ENCODE assay signal across 21 cellular contexts in the genomic region with DNA sequence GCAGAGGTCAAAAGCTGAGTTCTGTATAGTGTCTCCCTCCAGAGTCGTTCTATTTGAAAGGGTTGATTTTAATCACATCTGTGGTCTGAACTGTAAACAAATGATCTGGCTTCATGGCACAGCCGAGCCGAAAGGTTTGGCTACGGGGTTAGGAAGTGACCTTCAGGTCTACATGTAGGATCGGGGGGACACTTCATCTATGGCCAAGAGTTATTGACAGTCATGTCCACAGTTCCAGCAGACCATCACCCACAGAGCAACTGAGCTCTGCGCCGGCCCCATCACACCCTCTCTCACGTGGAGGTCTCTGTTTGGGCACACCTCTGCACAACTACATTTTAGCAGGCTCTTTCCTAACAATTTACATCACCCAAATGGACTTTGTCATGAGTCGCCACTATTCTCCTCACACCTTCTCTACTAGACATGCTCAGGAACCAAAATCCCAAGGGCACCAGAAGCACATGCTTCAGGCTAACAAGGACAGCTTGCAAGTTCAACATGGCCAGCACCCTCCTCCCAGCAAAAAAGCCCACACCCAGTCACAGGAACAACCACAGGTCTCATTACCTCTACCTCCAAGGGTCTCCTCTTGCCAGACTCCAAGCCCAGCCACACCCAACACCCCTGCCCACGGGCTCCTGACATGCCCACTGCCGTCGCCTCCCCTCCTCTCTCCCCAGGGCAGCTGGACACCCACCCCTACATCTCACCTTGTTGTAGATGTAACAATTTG. TPM values are rescaled to one million over a fixed set of nuclear protein-coding genes. Genes with fewer than 3 reads are reported as not detected.
A peak's percentile ranks its signal among the peaks of the same experiment; 100 is the strongest.
DNase-seq lines count a peak whose midpoint lies in the region; ATAC-seq, FAIRE-seq and TF ChIP-seq lines count a peak whose summit lies in the region.
"Had no signal": no experiment of that assay in that cellular context is flagged by ENCODE, and none has a peak within 500 bp of the region (broad histone marks: within the 10 kb centered on the region; RNA-seq: fewer than 3 reads in every experiment).

No MANE protein-coding gene starts in this region.

- ATAC-seq in CD4-positive, CD25-positive, alpha-beta regulatory T cell (ENCODE audit: low read depth in 2 of 2): no peak
- ATAC-seq in HG02763 (IDR thresholded peaks at IDR 0.05; ENCODE audit: unreplicated experiment): no peak

- H3K79me2 ChIP-seq in H9 (ENCODE audit: insufficient read depth, low read length): peaks cover 26% of the 10 kb centered on the region; the same call in 1 of the 2 replicates
- peaks cover 96% of the 10 kb centered on the region for H3K79me2 ChIP-seq in Karpas-422 (ENCODE audit: low read length)

- no peak overlapping the region for H3K4ac ChIP-seq in H9 (ENCODE audit: low read depth, low read length)

- H3K9me3 ChIP-seq in CD4-positive, CD25-positive, alpha-beta regulatory T cell (ENCODE audit: control insufficient read depth in 2 of 2, low read length in 2 of 2): no peaks in the 10 kb centered on the region
- H3K9me3 ChIP-seq in H9 (ENCODE audit: control insufficient read depth, low read depth, low read length): no peaks in the 10 kb centered on the region
- H3K9me3 ChIP-seq in muscle layer of colon (ENCODE audit: low read length): no peaks in the 10 kb centered on the region
- H3K9me3 ChIP-seq in Karpas-422 (ENCODE audit: low read length): no peaks in the 10 kb centered on the region
- no peaks in the 10 kb centered on the region for H3K9me3 ChIP-seq in small intestine (ENCODE audit: control insufficient read depth, low read depth)
- H3K9me3 ChIP-seq in BE2C: no peaks in the 10 kb centered on the region
- H3K9me3 ChIP-seq: pancreas, stomach had no signal

- no peak overlapping the region for H2BK15ac ChIP-seq in H9 (ENCODE audit: low read depth, low read length)

- H3K36me3 Mint-ChIP-seq in CD4-positive, CD25-positive, alpha-beta regulatory T cell: peaks cover 61% of the 10 kb centered on the region
- peaks cover 60 to 95% (median 92%) of the 10 kb centered on the region in 3 experiments; a peak in 6 of 7 replicates for H3K36me3 Mint-ChIP-seq in H9 (ENCODE audit: insufficient read depth in 1 of 3, low read depth in 3 of 3)
- H3K36me3 Mint-ChIP-seq in brain: peaks cover 83% of the 10 kb centered on the region

- no peak for FAIRE-seq in small intestine (lab: Jason Lieb, UNC)
- FAIRE-seq: frontal cortex, pancreas had no signal

- no peak overlapping the region for H4K5ac ChIP-seq in H9 (ENCODE audit: insufficient read length, low read depth, low read length)

- no peak overlapping the region for H3K14ac ChIP-seq in H9 (ENCODE audit: insufficient read depth, low read length)

- peaks cover 3% of the 10 kb centered on the region for H3K4me1 ChIP-seq in CD4-positive, CD25-positive, alpha-beta regulatory T cell (ENCODE audit: control insufficient read depth, insufficient read depth, low read length, poor library complexity, severe bottlenecking)
- H3K4me1 ChIP-seq in H9 (ENCODE audit: insufficient read depth, low read length) (no peaks in the 10 kb centered on the region), muscle layer of colon (ENCODE audit: insufficient read depth, low read length) (peaks cover 63% of the 10 kb centered on the region), Karpas-422 (ENCODE audit: low read length) (no peaks in the 10 kb centered on the region), small intestine (ENCODE audit: control insufficient read depth in 2 of 2, insufficient read depth in 1 of 2, low read depth in 1 of 2, low read length in 1 of 2) (no peaks in the 10 kb centered on the region), BE2C (peaks cover 5% of the 10 kb centered on the region)

- no peak overlapping the region for H3T11ph ChIP-seq in H9 (ENCODE audit: low read length)

- no peak overlapping the region for H2BK5ac ChIP-seq in H9 (ENCODE audit: insufficient read length, low read length)

- H3K18ac ChIP-seq in H9 (ENCODE audit: insufficient read length, low read depth, low read length): no peak overlapping the region

- peaks cover 0 to 1% (median 0%) of the 10 kb centered on the region in 7 donors for H3K9me3 Mint-ChIP-seq in CD4-positive, CD25-positive, alpha-beta regulatory T cell
- H3K9me3 Mint-ChIP-seq in H9 (no peaks in the 10 kb centered on the region), brain (no peaks in the 10 kb centered on the region)
- H3K9me3 Mint-ChIP-seq: activated naive CD4-positive, alpha-beta T cell treated with anti-CD3 and anti-CD28 coated beads for 36 hours had no signal

- peak overlapping the region in 1 of 4 donors; percentile 7 for H3K4me3 Mint-ChIP-seq in CD4-positive, CD25-positive, alpha-beta regulatory T cell
- H3K4me3 Mint-ChIP-seq in H9 (no peak overlapping the region), brain (no peak overlapping the region)
- H3K4me3 Mint-ChIP-seq: activated naive CD4-positive, alpha-beta T cell treated with anti-CD3 and anti-CD28 coated beads for 36 hours had no signal

- no peak for DNase-seq in CD4-positive, CD25-positive, alpha-beta regulatory T cell
- DNase-seq in H9 (no peak), Karpas-422 (no peak), small intestine (no peak), BE2C (no peak)
- DNase-seq: activated naive CD4-positive, alpha-beta T cell treated with anti-CD3 and anti-CD28 coated beads for 36 hours; central memory CD4-positive, alpha-beta T cell; DMS79 treated with DMSO at 0.1 percent for 48 hours; HCEC 1CT; Kasumi-1; NCI-H1694 treated with DMSO at 0.1 percent for 48 hours; NCI-H510A treated with DMSO at 0.1 percent for 48 hours; stomach had no signal

- no peak overlapping the region for H3K4me2 ChIP-seq in H9 (ENCODE audit: insufficient read depth, insufficient read length, low read length)
- H3K4me2 ChIP-seq in Karpas-422 (ENCODE audit: low read depth, low read length, poor library complexity, severe bottlenecking): no peak overlapping the region

- no peak overlapping the region for H3K23ac ChIP-seq in H9 (ENCODE audit: insufficient read length, low read depth, low read length)

- H4K8ac ChIP-seq in H9 (replicated peaks; ENCODE audit: insufficient read length, low read depth, low read length): no peak overlapping the region

- no peak overlapping the region for H3K56ac ChIP-seq in H9 (ENCODE audit: insufficient read length, low read depth, low read length)

- TF ChIP-seq CTCF in H9 (conservative IDR thresholded peaks at IDR 0.05): no peak
- no peak for TF ChIP-seq CTCF in brain (conservative IDR thresholded peaks at IDR 0.05)
- no peak for TF ChIP-seq CTCF in BE2C (IDR thresholded peaks at IDR 0.05; ENCODE audit: low read depth, low read length)

- peaks cover 15% of the 10 kb centered on the region for H3K79me1 ChIP-seq in H9 (ENCODE audit: insufficient read depth, low read depth, low read length, poor library complexity, severe bottlenecking)

- H2BK12ac ChIP-seq in H9 (ENCODE audit: insufficient read length, low read depth, low read length): no peak overlapping the region

- H2AK5ac ChIP-seq in H9 (ENCODE audit: insufficient read length, low read length): no peak overlapping the region

- H3K36me3 ChIP-seq in CD4-positive, CD25-positive, alpha-beta regulatory T cell (ENCODE audit: control insufficient read depth, insufficient read depth, low read length): peaks cover 91% of the 10 kb centered on the region
- H3K36me3 ChIP-seq in muscle layer of colon (ENCODE audit: insufficient read depth, low read length) (peaks cover 66% of the 10 kb centered on the region), Karpas-422 (ENCODE audit: insufficient read depth, low read length) (peaks cover 29% of the 10 kb centered on the region), small intestine (ENCODE audit: control insufficient read depth in 2 of 2, insufficient read depth in 2 of 2, low read length in 2 of 2) (peaks cover 10 to 41% of the 10 kb centered on the region in 2 donors), BE2C (peaks cover 79% of the 10 kb centered on the region)

- H2BK20ac ChIP-seq in H9 (ENCODE audit: low read depth, low read length, poor library complexity, severe bottlenecking): no peak overlapping the region

- no peak overlapping the region for H3K4me3 ChIP-seq in CD4-positive, CD25-positive, alpha-beta regulatory T cell (ENCODE audit: low read depth, low read length)
- H3K4me3 ChIP-seq in muscle layer of colon (ENCODE audit: low read depth in 1 of 2, low read length in 2 of 2) (no peak overlapping the region), Karpas-422 (ENCODE audit: low read length) (no peak overlapping the region), small intestine (ENCODE audit: low read depth in 1 of 2, low read length in 2 of 2) (no peak overlapping the region), BE2C (ENCODE audit: low read depth, low read length) (no peak overlapping the region)
- H3K4me3 ChIP-seq: pancreas, SK-N-MC, stomach had no signal

- no peaks in the 10 kb centered on the region for H3K27me3 ChIP-seq in CD4-positive, CD25-positive, alpha-beta regulatory T cell (ENCODE audit: control insufficient read depth, insufficient read depth, low read length)
- H3K27me3 ChIP-seq in H9 (ENCODE audit: insufficient read depth, low read length) (no peaks in the 10 kb centered on the region), muscle layer of colon (ENCODE audit: control insufficient read depth in 1 of 2, insufficient read depth in 2 of 2, low read length in 2 of 2) (no peaks in the 10 kb centered on the region), Karpas-422 (ENCODE audit: low read length) (no peaks in the 10 kb centered on the region), small intestine (ENCODE audit: control insufficient read depth in 2 of 2, insufficient read depth in 2 of 2, low read length in 2 of 2) (no peaks in the 10 kb centered on the region), BE2C (no peaks in the 10 kb centered on the region)
- H3K27me3 ChIP-seq: pancreas, stomach had no signal

- peak overlapping the region; percentile 33 to 86 (median 80) for H3K27ac Mint-ChIP-seq in CD4-positive, CD25-positive, alpha-beta regulatory T cell
- H3K27ac Mint-ChIP-seq in H9 (peak overlapping the region; percentile 13 to 73 (median 73); a peak in 5 of 7 replicates), brain (peak overlapping the region; percentile 50 to 94 (median 76))
- H3K27ac Mint-ChIP-seq: activated naive CD4-positive, alpha-beta T cell treated with anti-CD3 and anti-CD28 coated beads for 36 hours had no signal

- no CpG with 5 or more reads among the region's 12 CpGs for WGBS in H9 (ENCODE audit: extremely low coverage, insufficient read length, low lambda C conversion rate)
- 76 to 84% (median 84%) methylated on average over 12 of the region's 12 CpGs for WGBS in small intestine, 3 donors

- no peak overlapping the region for H3K9ac ChIP-seq in H9 (ENCODE audit: extremely low read depth, insufficient read length, low read length)
- no peak overlapping the region for H3K9ac ChIP-seq in muscle layer of colon (ENCODE audit: low read length)
- no peak overlapping the region for H3K9ac ChIP-seq in Karpas-422 (ENCODE audit: low read length)

- no peaks in the 10 kb centered on the region for H3K23me2 ChIP-seq in H9 (ENCODE audit: insufficient read length, low read depth, low read length, poor library complexity, severe bottlenecking)

- H3K9me2 ChIP-seq in Karpas-422 (replicated peaks; ENCODE audit: insufficient read depth, low read length): no peaks in the 10 kb centered on the region

- no peaks in the 10 kb centered on the region for H4K20me1 ChIP-seq in H9 (ENCODE audit: control insufficient read depth, insufficient read depth, insufficient read length)
- peaks cover 87% of the 10 kb centered on the region for H4K20me1 ChIP-seq in Karpas-422 (ENCODE audit: insufficient read depth, low read depth, low read length)

- no peaks in the 10 kb centered on the region for H3K27me3 Mint-ChIP-seq in CD4-positive, CD25-positive, alpha-beta regulatory T cell
- no peaks in the 10 kb centered on the region; the same call in 1 of the 2 replicates for H3K27me3 Mint-ChIP-seq in H9 (ENCODE audit: low read depth)
- peaks cover 4% of the 10 kb centered on the region for H3K27me3 Mint-ChIP-seq in brain

- no peak overlapping the region for H2BK120ac ChIP-seq in H9 (ENCODE audit: low read depth, low read length, poor library complexity, severe bottlenecking)

- no peak overlapping the region for H3K27ac ChIP-seq in CD4-positive, CD25-positive, alpha-beta regulatory T cell (ENCODE audit: insufficient read depth, low read length, poor library complexity, severe bottlenecking)
- H3K27ac ChIP-seq in H9 (ENCODE audit: insufficient read length, low read depth, low read length) (no peak overlapping the region), muscle layer of colon (ENCODE audit: low read depth, low read length) (peak overlapping the region; percentile 41), Karpas-422 (ENCODE audit: low read length) (no peak overlapping the region), small intestine (ENCODE audit: low read depth in 1 of 2, low read length in 1 of 2) (no peak overlapping the region)
- H3K27ac ChIP-seq: HL-60, SK-N-MC had no signal

- H4K91ac ChIP-seq in H9 (ENCODE audit: insufficient read length, low read depth, low read length): no peak overlapping the region

- H2AFZ ChIP-seq in H9 (ENCODE audit: low read length) (no peak overlapping the region), Karpas-422 (ENCODE audit: low read length) (no peak overlapping the region)

- peaks cover 0 to 53% (median 24%) of the 10 kb centered on the region in 4 donors for H3K4me1 Mint-ChIP-seq in CD4-positive, CD25-positive, alpha-beta regulatory T cell
- H3K4me1 Mint-ChIP-seq in H9 (no peaks in the 10 kb centered on the region), brain (peaks cover 85% of the 10 kb centered on the region)

RNA-seq across cellular contexts. Expression of gene EPHX3, which starts 36.1 kb away (rescaled TPM):
- total RNA-seq in CD4-positive, CD25-positive, alpha-beta regulatory T cell: 0.22 TPM
- not detected for polyA plus RNA-seq in CD4-positive, CD25-positive, alpha-beta regulatory T cell
- 26.7 and 27.4 TPM in 2 replicates for total RNA-seq in H9 (2021)
- not detected for polyA plus RNA-seq in brain (ENCODE audit: insufficient read depth, low read depth, low replicate concordance)
- 0.11 and 1.6 TPM in 2 replicates for total RNA-seq in Karpas-422 (2014; rRNA removed; shearing (Covaris generic); ENCODE audit: low replicate concordance)
- under 1 TPM in 1 of 3 donors, not detected in 2; 0.76 TPM for polyA plus RNA-seq in small intestine
- not detected for polyA plus RNA-seq in BE2C (2012; ENCODE audit: insufficient read depth, insufficient read length, low read depth)
- total RNA-seq: activated naive CD4-positive, alpha-beta T cell treated with anti-CD3 and anti-CD28 coated beads for 36 hours; skeletal muscle tissue had no signal

Comparison
In these comparisons a context has a peak if more than half of its experiments do, and no peak if none do; other contexts are left out.
1. RNA of gene EPHX3, which starts 36.1 kb away (total RNA-seq): 26.7 to 27.4 TPM in H9; 0.11 to 1.6 TPM in Karpas-422 and 0.22 TPM in CD4-positive, CD25-positive, alpha-beta regulatory T cell (single experiment); every median in the first group is over 10 times any median in the second.
2. Peak in every context shown above with its lines, with median percentiles within 50 percentile points of each other: H3K27ac Mint-ChIP-seq.